Comparison of ENCODE assay signal across 21 cellular contexts in the genomic region with DNA sequence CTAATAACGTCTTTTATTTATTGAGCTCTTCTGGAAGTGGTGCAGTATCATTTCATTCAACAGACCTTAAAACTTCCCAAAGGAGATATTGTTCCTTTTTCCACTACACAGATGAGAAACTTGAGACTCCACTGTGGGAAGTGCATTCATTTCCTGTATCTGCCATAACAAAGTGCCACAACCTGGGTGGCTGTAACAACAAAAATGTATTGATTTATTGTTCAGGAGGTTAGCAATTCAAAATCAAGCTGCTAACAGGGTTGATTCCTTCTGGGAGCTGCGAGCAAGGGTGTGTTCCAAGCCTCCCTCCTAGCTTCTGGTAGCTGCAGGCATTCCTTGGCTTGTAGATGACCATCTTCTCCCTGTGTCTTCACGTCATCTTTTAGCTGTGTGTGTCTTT.
"Had no signal": no experiment of that assay in that cellular context is flagged by ENCODE, and none has a peak within 500 bp of the region (broad histone marks: within the 10 kb centered on the region; RNA-seq: fewer than 3 reads in every experiment).

No MANE protein-coding gene starts in this region.

- H3K27ac Mint-ChIP-seq: natural killer cell; stimulated activated naive CD8-positive, alpha-beta T cell treated with anti-CD3 and anti-CD28 coated beads, Interleukin-15, amount 100 ng/mL, for 72 hours had no signal

- H3K36me3 Mint-ChIP-seq: naive B cell, natural killer cell had no signal

- H3K9me3 Mint-ChIP-seq: natural killer cell; stimulated activated naive CD8-positive, alpha-beta T cell treated with anti-CD3 and anti-CD28 coated beads, Interleukin-15, amount 100 ng/mL, for 72 hours had no signal

- ATAC-seq: left cardiac atrium; left lung; lower lobe of right lung; natural killer cell; right cardiac atrium; sciatic nerve; stimulated activated naive CD8-positive, alpha-beta T cell treated with anti-CD3 and anti-CD28 coated beads, Interleukin-15, amount 100 ng/mL, for 72 hours had no signal

- H3K4me1 Mint-ChIP-seq: naive B cell; natural killer cell; stimulated activated naive CD8-positive, alpha-beta T cell treated with anti-CD3 and anti-CD28 coated beads, Interleukin-15, amount 100 ng/mL, for 72 hours had no signal

- DNase-seq: hippocampal formation; kidney glomerular epithelial cell; left cardiac atrium; left lung; lower lobe of right lung; mammary epithelial cell; mesenchymal stem cell; naive B cell; natural killer cell; ovary; retina; right cardiac atrium; stimulated activated CD4-positive, alpha-beta T cell treated with anti-CD3 and anti-CD28 coated beads, Interleukin-12 subunit alpha, Interleukin-12 subunit beta, amount 100 ng/mL, for 4 hours; stimulated activated CD4-positive, alpha-beta T cell treated with anti-CD3 and anti-CD28 coated beads, Interleukin-15, amount 100 ng/mL, for 24 hours; stimulated activated CD4-positive, alpha-beta T cell treated with anti-CD3 and anti-CD28 coated beads, Interleukin-2, amount 100 ng/mL, for 24 hours; stimulated activated CD4-positive, alpha-beta T cell treated with anti-CD3 and anti-CD28 coated beads, Interleukin-4, amount 100 ng/mL, for 1 hour; stimulated activated naive CD4-positive, alpha-beta T cell; stimulated activated naive CD8-positive, alpha-beta T cell treated with anti-CD3 and anti-CD28 coated beads, Interleukin-15, amount 100 ng/mL, for 72 hours; substantia nigra; upper lobe of left lung had no signal

- H3K4me3 Mint-ChIP-seq: naive B cell; natural killer cell; stimulated activated naive CD8-positive, alpha-beta T cell treated with anti-CD3 and anti-CD28 coated beads, Interleukin-15, amount 100 ng/mL, for 72 hours had no signal
